Comparison of ENCODE assay signal across 9 cellular contexts in genomic region chr3:192494176-192494575, GRCh38.
DNase-seq lines count a peak whose midpoint lies in the region; ATAC-seq lines count a peak whose summit lies in the region.
"Had no signal": no experiment of that assay in that cellular context is flagged by ENCODE, and none has a peak within 500 bp of the region (broad histone marks: within the 10 kb centered on the region; RNA-seq: fewer than 3 reads in every experiment).

No MANE protein-coding gene starts in this region.

- H3K4me1 Mint-ChIP-seq in naive thymus-derived CD8-positive, alpha-beta T cell: peaks cover 0 to 7% (median 1%) of the 10 kb centered on the region in 4 donors
- H3K4me1 Mint-ChIP-seq: activated naive CD4-positive, alpha-beta T cell treated with anti-CD3 and anti-CD28 coated beads, Interleukin-2, amount 10 ng/mL, durations not matched to agents 7 days and 5 days had no signal

- H3K9me3 Mint-ChIP-seq in naive thymus-derived CD8-positive, alpha-beta T cell: no peaks in the 10 kb centered on the region
- H3K9me3 Mint-ChIP-seq: activated naive CD4-positive, alpha-beta T cell treated with anti-CD3 and anti-CD28 coated beads, Interleukin-2, amount 10 ng/mL, durations not matched to agents 7 days and 5 days had no signal

- peak; percentile 88 for ATAC-seq in GM18519 (IDR thresholded peaks at IDR 0.05; ENCODE audit: low FRiP score, unreplicated experiment)
- peak; percentile 84 for ATAC-seq in HG02759 (IDR thresholded peaks at IDR 0.05; ENCODE audit: unreplicated experiment)
- peak; percentile 39 to 58 for ATAC-seq in left cardiac atrium
- no peak for ATAC-seq in GM21619 (IDR thresholded peaks at IDR 0.05; ENCODE audit: unreplicated experiment)
- ATAC-seq in HG03520 (IDR thresholded peaks at IDR 0.05; ENCODE audit: unreplicated experiment): no peak
- no peak for ATAC-seq in naive thymus-derived CD8-positive, alpha-beta T cell
- ATAC-seq in GM19455 (IDR thresholded peaks at IDR 0.05; ENCODE audit: unreplicated experiment): no peak

- no peak overlapping the region for H3K27ac Mint-ChIP-seq in naive thymus-derived CD8-positive, alpha-beta T cell
- H3K27ac Mint-ChIP-seq: activated naive CD4-positive, alpha-beta T cell treated with anti-CD3 and anti-CD28 coated beads, Interleukin-2, amount 10 ng/mL, durations not matched to agents 7 days and 5 days had no signal

- DNase-seq in NCI-H2081 (lab: John Stamatoyannopoulos, UW) (peak; percentile 34 to 86), left cardiac atrium (no peak)
- DNase-seq in naive thymus-derived CD8-positive, alpha-beta T cell: no peak
- DNase-seq: activated naive CD4-positive, alpha-beta T cell treated with anti-CD3 and anti-CD28 coated beads, Interleukin-2, amount 10 ng/mL, durations not matched to agents 7 days and 5 days had no signal

- H3K4me3 Mint-ChIP-seq in naive thymus-derived CD8-positive, alpha-beta T cell: no peak overlapping the region
- H3K4me3 Mint-ChIP-seq: activated naive CD4-positive, alpha-beta T cell treated with anti-CD3 and anti-CD28 coated beads, Interleukin-2, amount 10 ng/mL, durations not matched to agents 7 days and 5 days had no signal

- peaks cover 0 to 13% (median 8%) of the 10 kb centered on the region in 5 donors for H3K27me3 Mint-ChIP-seq in naive thymus-derived CD8-positive, alpha-beta T cell
- H3K27me3 Mint-ChIP-seq: activated naive CD4-positive, alpha-beta T cell treated with anti-CD3 and anti-CD28 coated beads, Interleukin-2, amount 10 ng/mL, durations not matched to agents 7 days and 5 days had no signal

- intact Hi-C loops in left cardiac atrium (cut with DNase I): no loop called here

- POLR2A ChIA-PET in naive thymus-derived CD8-positive, alpha-beta T cell (lab: Charles Lee): no interaction called here

- H3K36me3 Mint-ChIP-seq in naive thymus-derived CD8-positive, alpha-beta T cell: no peaks in the 10 kb centered on the region
- H3K36me3 Mint-ChIP-seq: activated naive CD4-positive, alpha-beta T cell treated with anti-CD3 and anti-CD28 coated beads, Interleukin-2, amount 10 ng/mL, durations not matched to agents 7 days and 5 days had no signal

Comparison
In these comparisons a context has a peak if more than half of its experiments do, and no peak if none do; other contexts are left out.
1. ATAC-seq: peak in GM18519 (single experiment), HG02759 (single experiment) and left cardiac atrium (2 of 2); none in GM21619 (single experiment), HG03520 (single experiment), naive thymus-derived CD8-positive, alpha-beta T cell (0 of 2) and GM19455 (single experiment).
2. DNase-seq: peak in NCI-H2081 (2 of 2); none in left cardiac atrium (single experiment) and naive thymus-derived CD8-positive, alpha-beta T cell (0 of 10).